Comparison of ENCODE assay signal across 8 cellular contexts in the genomic region with DNA sequence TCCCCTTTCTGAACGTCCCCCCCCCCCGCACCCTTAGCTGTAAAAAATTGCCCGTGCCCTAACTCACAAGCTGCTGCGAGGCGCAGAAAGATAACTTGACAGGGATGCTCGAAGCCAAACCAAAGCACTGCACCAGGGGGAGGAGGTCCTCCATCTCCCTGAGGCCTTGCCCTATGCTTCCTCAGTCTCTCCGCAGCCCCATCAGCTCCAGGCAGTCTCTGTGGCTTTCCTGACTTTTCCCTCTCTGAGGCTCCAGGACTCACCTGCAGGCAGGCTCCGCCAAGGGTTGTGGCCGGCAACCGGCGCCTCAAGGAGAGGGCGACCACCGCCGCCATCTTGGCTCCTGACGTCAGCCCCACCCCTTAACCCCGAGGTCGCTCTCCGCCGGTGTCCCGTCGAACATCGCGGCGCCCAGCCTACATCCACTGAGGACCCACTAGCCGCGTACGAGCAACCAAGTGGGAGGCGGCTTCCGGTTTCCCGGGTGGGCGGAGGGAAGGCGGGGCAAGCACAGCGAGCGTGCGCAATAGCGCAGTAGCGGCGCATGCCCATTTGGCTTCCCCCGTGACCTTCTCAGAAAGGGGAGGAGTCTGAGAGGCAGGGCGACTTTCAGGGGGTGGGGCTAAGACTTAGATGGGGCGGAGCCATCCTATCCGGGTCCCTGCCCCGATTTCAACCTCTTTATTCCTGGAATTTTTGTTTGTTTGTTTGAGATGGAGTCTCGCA. TPM values are rescaled to one million over a fixed set of nuclear protein-coding genes. Genes with fewer than 3 reads are reported as not detected.
DNase-seq lines count a peak whose midpoint lies in the region; ATAC-seq and TF ChIP-seq lines count a peak whose summit lies in the region.

A gene (minus strand): TSS at position 348 of the 726 bp plus-strand sequence. CDS start 13 bp downstream, at position 335.

- POLR2A ChIA-PET in RWPE1 (lab: Yijun Ruan, JAX; ENCODE audit: low non-redundant PET), result no interaction called here

- H3K4me3 Mint-ChIP-seq in activated T-helper 17 cell treated with anti-CD3 and anti-CD28 coated beads, Interleukin-2, amount 50 U/mL, for 72 hours, result peak within 1 kb of the TSS; percentile 97
- H3K4me3 Mint-ChIP-seq in naive B cell, result peak within 1 kb of the TSS; percentile 98 to 100 (median 99)
- H3K4me3 Mint-ChIP-seq in stimulated activated memory B cell treated with anti-CD40 and anti-IgM and Interleukin-4, amounts not matched to agents 10 μg/mL and 1 μg/mL and 100 μg/mL, for 72 hours, result peak within 1 kb of the TSS; percentile 98

- peak within 1 kb of the TSS; percentile 95 for H3K27ac Mint-ChIP-seq in activated T-helper 17 cell treated with anti-CD3 and anti-CD28 coated beads, Interleukin-2, amount 50 U/mL, for 72 hours
- peak within 1 kb of the TSS; percentile 97 to 99 (median 98) for H3K27ac Mint-ChIP-seq in naive B cell
- peak within 1 kb of the TSS; percentile 91 for H3K27ac Mint-ChIP-seq in stimulated activated memory B cell treated with anti-CD40 and anti-IgM and Interleukin-4, amounts not matched to agents 10 μg/mL and 1 μg/mL and 100 μg/mL, for 72 hours

- CTCF ChIA-PET in RWPE1 (lab: Yijun Ruan, JAX), result no interaction called here

- H3K4me1 Mint-ChIP-seq in activated T-helper 17 cell treated with anti-CD3 and anti-CD28 coated beads, Interleukin-2, amount 50 U/mL, for 72 hours, result peaks cover 11% of the 10 kb centered on the region
- peaks cover 20 to 35% (median 22%) of the 10 kb centered on the region in 3 donors for H3K4me1 Mint-ChIP-seq in naive B cell
- peaks cover 14% of the 10 kb centered on the region for H3K4me1 Mint-ChIP-seq in stimulated activated memory B cell treated with anti-CD40 and anti-IgM and Interleukin-4, amounts not matched to agents 10 μg/mL and 1 μg/mL and 100 μg/mL, for 72 hours

- H3K27ac ChIP-seq in RWPE1, result peak within 1 kb of the TSS; percentile 80

- no peaks in the 10 kb centered on the region for H3K9me3 Mint-ChIP-seq in activated T-helper 17 cell treated with anti-CD3 and anti-CD28 coated beads, Interleukin-2, amount 50 U/mL, for 72 hours
- no peaks in the 10 kb centered on the region for H3K9me3 Mint-ChIP-seq in naive B cell
- no peaks in the 10 kb centered on the region for H3K9me3 Mint-ChIP-seq in stimulated activated memory B cell treated with anti-CD40 and anti-IgM and Interleukin-4, amounts not matched to agents 10 μg/mL and 1 μg/mL and 100 μg/mL, for 72 hours

- H3K27me3 Mint-ChIP-seq in activated T-helper 17 cell treated with anti-CD3 and anti-CD28 coated beads, Interleukin-2, amount 50 U/mL, for 72 hours, result no peaks in the 10 kb centered on the region
- peaks cover 0 to 10% (median 9%) of the 10 kb centered on the region in 3 donors for H3K27me3 Mint-ChIP-seq in naive B cell
- H3K27me3 Mint-ChIP-seq in stimulated activated memory B cell treated with anti-CD40 and anti-IgM and Interleukin-4, amounts not matched to agents 10 μg/mL and 1 μg/mL and 100 μg/mL, for 72 hours, result peaks cover 10% of the 10 kb centered on the region

- TF ChIP-seq CTCF in LNCaP clone FGC (IDR thresholded peaks at IDR 0.05; ENCODE audit: control insufficient read depth, extremely low read depth, insufficient read depth) (no peak), RWPE1 (conservative IDR thresholded peaks at IDR 0.05; ENCODE audit: low read depth) (no peak)

- DNase-seq in Daoy (ENCODE audit: low read depth) (peak; percentile 99), GOT3 (lab: John Stamatoyannopoulos, UW) (peak; percentile 91), LNCaP clone FGC (ENCODE audit: low read depth) (peak; percentile 80), RWPE1 (ENCODE audit: low spot score) (peak; percentile 99), fibroblast of gingiva (ENCODE audit: low read depth) (peak; percentile 97), naive B cell (peak; percentile 100)

- H3K36me3 Mint-ChIP-seq in activated T-helper 17 cell treated with anti-CD3 and anti-CD28 coated beads, Interleukin-2, amount 50 U/mL, for 72 hours (ENCODE audit: low read depth), result peaks cover 35% of the 10 kb centered on the region
- H3K36me3 Mint-ChIP-seq in naive B cell, result no peaks in the 10 kb centered on the region
- peaks cover 6% of the 10 kb centered on the region for H3K36me3 Mint-ChIP-seq in stimulated activated memory B cell treated with anti-CD40 and anti-IgM and Interleukin-4, amounts not matched to agents 10 μg/mL and 1 μg/mL and 100 μg/mL, for 72 hours

- H3K4me3 ChIP-seq in LNCaP clone FGC (ENCODE audit: low read depth, low read length), result peak within 1 kb of the TSS; percentile 86

- peak; percentile 99 for ATAC-seq in activated T-helper 17 cell treated with anti-CD3 and anti-CD28 coated beads, Interleukin-2, amount 50 U/mL, for 72 hours (replicated peaks)
- peak; percentile 98 to 99 for ATAC-seq in naive B cell (ENCODE audit: low read depth in 2 of 2)
- ATAC-seq in stimulated activated memory B cell treated with anti-CD40 and anti-IgM and Interleukin-4, amounts not matched to agents 10 μg/mL and 1 μg/mL and 100 μg/mL, for 72 hours, result peak; percentile 100

RNA-seq across cellular contexts. Expression of the gene that starts here (rescaled TPM):
- 313 and 339 TPM in 2 replicates for total RNA-seq in Daoy (2014; rRNA removed; shearing (Covaris generic))
- total RNA-seq in activated T-helper 17 cell treated with anti-CD3 and anti-CD28 coated beads, Interleukin-2, amount 50 U/mL, for 72 hours, result 100 to 1,000 TPM in 1 of 2 donors, 10 to 100 TPM in 1; 82.9 to 137 TPM
- polyA plus RNA-seq in naive B cell (ENCODE audit: low read depth in 6 of 6), result 100 to 1,000 TPM; 133 to 248 (median 150) TPM

Comparison
In these comparisons a context has a peak if more than half of its experiments do, and no peak if none do; other contexts are left out.
1. Peak in every context shown above with its lines: DNase-seq, ATAC-seq, H3K4me3 ChIP-seq and H3K27ac ChIP-seq.